8 cellular contexts compared by ENCODE assay signal in genomic region chr3:65597225-65597951, GRCh38.
DNase-seq lines count a peak whose midpoint lies in the region; ATAC-seq lines count a peak whose summit lies in the region.

No MANE protein-coding gene starts in this region.

- no peak for ATAC-seq in HG02571 (IDR thresholded peaks at IDR 0.05; ENCODE audit: unreplicated experiment)
- ATAC-seq in GM18867 (IDR thresholded peaks at IDR 0.05; ENCODE audit: unreplicated experiment), result no peak
- ATAC-seq in HG02981 (IDR thresholded peaks at IDR 0.05; ENCODE audit: unreplicated experiment), result no peak

- DNase-seq in COLO829 (ENCODE audit: low spot score), result peak; percentile 74
- DNase-seq in NCI-H748 (lab: John Stamatoyannopoulos, UW; ENCODE audit: unreplicated experiment), result peak; percentile 84
- peak; percentile 92 for DNase-seq in globus pallidus (ENCODE audit: low spot score)
- DNase-seq in nucleus accumbens (lab: John Stamatoyannopoulos, UW), result peak in 54 of 56 donors; percentile 7 to 85 (median 69)
- DNase-seq in stimulated activated CD8-positive, alpha-beta memory T cell treated with anti-CD3 and anti-CD28 coated beads, Interleukin-4, amount 100 ng/mL, for 48 hours, result no peak
